Comparison of ENCODE assay signal across 8 cellular contexts in the genomic region with DNA sequence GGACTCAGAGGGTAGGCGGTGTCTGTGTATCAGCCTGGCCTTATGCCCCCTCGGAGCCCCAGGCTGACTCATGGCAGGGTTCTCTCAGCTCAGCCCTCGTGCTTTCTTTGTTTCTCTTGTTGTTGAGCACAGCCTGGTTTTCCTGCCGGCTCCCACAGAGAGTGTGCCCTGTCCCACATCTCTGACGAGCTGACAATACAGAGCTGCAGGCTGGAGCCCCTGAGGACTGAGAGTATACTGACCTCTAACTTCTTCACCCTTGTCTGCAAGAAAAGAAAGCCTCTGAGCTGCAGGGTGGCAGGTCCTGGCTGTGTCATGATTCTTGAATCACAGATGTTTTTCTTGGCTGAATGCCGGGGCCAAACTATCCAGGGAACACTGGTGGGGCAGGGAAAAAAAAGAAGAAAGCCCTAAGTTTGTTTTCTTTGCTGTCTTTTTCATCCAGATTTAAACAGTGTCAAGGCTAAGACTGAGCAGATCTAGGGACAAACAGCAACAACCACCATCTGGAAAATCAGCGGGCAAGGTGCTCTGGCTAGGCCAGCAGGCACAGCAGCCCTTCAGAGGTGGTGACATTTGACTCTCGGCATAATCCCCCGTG.
DNase-seq lines count a peak whose midpoint lies in the region; ATAC-seq and TF ChIP-seq lines count a peak whose summit lies in the region.

No MANE protein-coding gene starts in this region.

- H3K27ac ChIP-seq in HEK293 (ENCODE audit: extremely low read depth, low read depth, low read length) (no peak overlapping the region), skeletal muscle tissue (ENCODE audit: low read depth, low read length) (no peak overlapping the region), spleen (no peak overlapping the region)

- WGBS in spleen, 5 donors: 39 to 61% (median 47%) methylated on average over 9 of the region's 9 CpGs

- H3K27me3 ChIP-seq in skeletal muscle tissue (ENCODE audit: control insufficient read depth in 3 of 3, insufficient read depth in 3 of 3, low read length in 3 of 3) (no peaks in the 10 kb centered on the region), spleen (replicated peaks in 1 of 7) (peaks cover 0 to 6% (median 0%) of the 10 kb centered on the region in 7 donors)

- DNase-seq in amniotic epithelial cell (ENCODE audit: low read depth) (peak; percentile 38), hepatic stellate cell (ENCODE audit: low spot score) (peak; percentile 50), cerebellar nuclear complex (lab: John Stamatoyannopoulos, UW) (no peak), spleen (no peak)
- DNase-seq in activated CD4-positive, alpha-beta T cell treated with anti-CD3 and anti-CD28 coated beads, Interleukin-2, amount 50 U/mL, for 1 hour: no peak

- CTCF ChIA-PET in HEK293 (lab: Yijun Ruan, JAX): interaction anchor here (0.6 to 1.3 kb wide), 2 partner anchors 11 to 51 kb away, joined by 3 read pairs; no protein-coding TSS in a partner anchor

- H3K36me3 ChIP-seq in HEK293 (ENCODE audit: control insufficient read depth in 2 of 2, insufficient read depth in 1 of 2, low read length in 2 of 2): no peaks in the 10 kb centered on the region
- no peaks in the 10 kb centered on the region for H3K36me3 ChIP-seq in skeletal muscle tissue (ENCODE audit: control insufficient read depth in 3 of 3, insufficient read depth in 3 of 3, low read length in 3 of 3)
- no peaks in the 10 kb centered on the region for H3K36me3 ChIP-seq in spleen

- H3K9me3 ChIP-seq in HEK293 (ENCODE audit: control insufficient read depth, insufficient read depth, low read depth, low read length) (no peaks in the 10 kb centered on the region), skeletal muscle tissue (ENCODE audit: control insufficient read depth in 3 of 3, low read length in 3 of 3) (no peaks in the 10 kb centered on the region), spleen (no peaks in the 10 kb centered on the region)

- H3K4me1 ChIP-seq in HEK293 (ENCODE audit: control insufficient read depth, insufficient read depth, low read length) (peaks cover 8% of the 10 kb centered on the region), skeletal muscle tissue (ENCODE audit: control insufficient read depth in 3 of 3, insufficient read depth in 3 of 3, low read length in 3 of 3) (peaks cover 3 to 6% (median 6%) of the 10 kb centered on the region in 3 donors), spleen (no peaks in the 10 kb centered on the region)

- peak overlapping the region in 2 of 3 donors; percentile 25 to 46 for H3K9ac ChIP-seq in skeletal muscle tissue (ENCODE audit: low read depth in 1 of 3, low read length in 3 of 3)

- H3K4me3 ChIP-seq in HEK293 (ENCODE audit: low read depth, low read length) (no peak overlapping the region), skeletal muscle tissue (ENCODE audit: low read length in 3 of 3) (no peak overlapping the region), spleen (no peak overlapping the region)

- no peak for ATAC-seq in GM18858 (IDR thresholded peaks at IDR 0.05; ENCODE audit: unreplicated experiment)

- TF ChIP-seq CTCF in HEK293 (tag by site-specific recombination; IDR thresholded peaks at IDR 0.05) (no peak), spleen (IDR thresholded peaks at IDR 0.05 in 8 of 11, conservative IDR thresholded peaks at IDR 0.05 in 3 of 11) (no peak)

- TF ChIP-seq POLR2A in spleen (IDR thresholded peaks at IDR 0.05): no peak

- POLR2A ChIA-PET in HEK293 (lab: Yijun Ruan, JAX): interaction anchor here (0.6 kb wide), 1 partner anchor 15 kb away, joined by 3 read pairs; no protein-coding TSS in a partner anchor

- intact Hi-C loops in spleen (cut with DNase I; ENCODE audit: low total_unique reads): no loop called here

TF ChIP-seq in HEK293, 187 proteins besides CTCF, POLR2A, EP300 and RAD21 (continues in another document):
- no peak for TF ChIP-seq ZBTB44 (tag by site-specific recombination; IDR thresholded peaks at IDR 0.05)
- TF ChIP-seq FEZF1 (tag by site-specific recombination; IDR thresholded peaks at IDR 0.05): peak; percentile 19; the same call in 1 of the 2 replicates
- no peak for TF ChIP-seq ZNF677 (tag by site-specific recombination; IDR thresholded peaks at IDR 0.05)
- no peak for TF ChIP-seq ZNF561 (tag by site-specific recombination; IDR thresholded peaks at IDR 0.05; ENCODE audit: borderline replicate concordance)
- TF ChIP-seq PRDM1 (tag by site-specific recombination; IDR thresholded peaks at IDR 0.05): no peak
- no peak for TF ChIP-seq ZNF2 (tag by site-specific recombination; IDR thresholded peaks at IDR 0.05)
- TF ChIP-seq ZSCAN18 (tag by site-specific recombination; IDR thresholded peaks at IDR 0.05): no peak
- TF ChIP-seq, protein P1, sequence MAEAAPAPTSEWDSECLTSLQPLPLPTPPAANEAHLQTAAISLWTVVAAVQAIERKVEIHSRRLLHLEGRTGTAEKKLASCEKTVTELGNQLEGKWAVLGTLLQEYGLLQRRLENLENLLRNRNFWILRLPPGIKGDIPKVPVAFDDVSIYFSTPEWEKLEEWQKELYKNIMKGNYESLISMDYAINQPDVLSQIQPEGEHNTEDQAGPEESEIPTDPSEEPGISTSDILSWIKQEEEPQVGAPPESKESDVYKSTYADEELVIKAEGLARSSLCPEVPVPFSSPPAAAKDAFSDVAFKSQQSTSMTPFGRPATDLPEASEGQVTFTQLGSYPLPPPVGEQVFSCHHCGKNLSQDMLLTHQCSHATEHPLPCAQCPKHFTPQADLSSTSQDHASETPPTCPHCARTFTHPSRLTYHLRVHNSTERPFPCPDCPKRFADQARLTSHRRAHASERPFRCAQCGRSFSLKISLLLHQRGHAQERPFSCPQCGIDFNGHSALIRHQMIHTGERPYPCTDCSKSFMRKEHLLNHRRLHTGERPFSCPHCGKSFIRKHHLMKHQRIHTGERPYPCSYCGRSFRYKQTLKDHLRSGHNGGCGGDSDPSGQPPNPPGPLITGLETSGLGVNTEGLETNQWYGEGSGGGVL (tag by site-specific recombination; IDR thresholded peaks at IDR 0.05): no peak
- TF ChIP-seq ZNF266 (tag by site-specific recombination; IDR thresholded peaks at IDR 0.05; ENCODE audit: low read depth): no peak
- TF ChIP-seq GLI4 (tag by site-specific recombination; IDR thresholded peaks at IDR 0.05): no peak
- no peak for TF ChIP-seq ZNF23 (tag by site-specific recombination; IDR thresholded peaks at IDR 0.05; ENCODE audit: borderline replicate concordance)
- no peak for TF ChIP-seq ZNF785 (tag by site-specific recombination; IDR thresholded peaks at IDR 0.05)
- no peak for TF ChIP-seq MYNN (tag by site-specific recombination; IDR thresholded peaks at IDR 0.05; ENCODE audit: borderline replicate concordance)
- TF ChIP-seq GLI2 (tag by site-specific recombination; IDR thresholded peaks at IDR 0.05; ENCODE audit: borderline replicate concordance, low read depth): no peak
- no peak for TF ChIP-seq KLF9 (tag by site-specific recombination; IDR thresholded peaks at IDR 0.05; ENCODE audit: low read depth)
- TF ChIP-seq ZNF837 (tag by site-specific recombination; IDR thresholded peaks at IDR 0.05): no peak
- no peak for TF ChIP-seq ZNF280D (tag by site-specific recombination; IDR thresholded peaks at IDR 0.05)
- TF ChIP-seq ZBTB48 (tag by site-specific recombination; IDR thresholded peaks at IDR 0.05): peak; percentile 71; the same call in 1 of the 2 replicates
- TF ChIP-seq ZNF544 (tag by site-specific recombination; IDR thresholded peaks at IDR 0.05): no peak

Comparison
In these comparisons a context has a peak if more than half of its experiments do, and no peak if none do; other contexts are left out.
1. DNase-seq: peak in amniotic epithelial cell (single experiment) and hepatic stellate cell (single experiment); none in cerebellar nuclear complex (0 of 2), activated CD4-positive, alpha-beta T cell treated with anti-CD3 and anti-CD28 coated beads, Interleukin-2, amount 50 U/mL, for 1 hour (single experiment) and spleen (single experiment).